Comparison of ENCODE assay signal across 10 cellular contexts in the genomic region with DNA sequence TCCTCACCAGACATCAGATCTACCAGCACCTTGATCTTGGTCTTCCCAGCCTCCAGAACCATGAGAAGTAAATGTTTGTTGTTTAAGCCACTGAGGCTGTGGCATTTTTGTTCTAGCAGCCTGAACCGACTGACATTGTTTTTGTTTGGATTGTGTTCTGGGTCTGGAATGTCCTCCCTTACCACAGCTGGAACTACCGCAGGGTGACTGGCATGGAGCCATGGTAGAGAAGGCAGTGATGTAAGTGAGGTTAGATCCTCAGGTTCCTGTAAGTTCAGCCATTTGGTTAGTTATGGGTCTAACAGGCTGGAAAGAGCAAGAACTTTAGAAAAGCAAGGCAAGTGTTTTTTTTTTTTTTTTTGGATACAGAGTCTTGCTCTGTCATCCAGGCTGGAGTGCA.
DNase-seq lines count a peak whose midpoint lies in the region; ATAC-seq and TF ChIP-seq lines count a peak whose summit lies in the region.
"Had no signal": no experiment of that assay in that cellular context is flagged by ENCODE, and none has a peak within 500 bp of the region (broad histone marks: within the 10 kb centered on the region; RNA-seq: fewer than 3 reads in every experiment).

No MANE protein-coding gene starts in this region.

- no peaks in the 10 kb centered on the region for H3K9me3 ChIP-seq in left ventricle myocardium inferior (replicated peaks)
- no peaks in the 10 kb centered on the region for H3K9me3 ChIP-seq in testis
- H3K9me3 ChIP-seq in left lung, result no peaks in the 10 kb centered on the region

- H3K36me3 ChIP-seq in left ventricle myocardium inferior, result no peaks in the 10 kb centered on the region
- no peaks in the 10 kb centered on the region for H3K36me3 ChIP-seq in testis (ENCODE audit: low read depth, missing control alignments)
- no peaks in the 10 kb centered on the region for H3K36me3 ChIP-seq in left lung

- H3K4me1 ChIP-seq in left ventricle myocardium inferior (peaks cover 27% of the 10 kb centered on the region), testis (no peaks in the 10 kb centered on the region), left lung (no peaks in the 10 kb centered on the region)

- H3K27me3 ChIP-seq in left ventricle myocardium inferior (ENCODE audit: low read depth), result no peaks in the 10 kb centered on the region
- no peaks in the 10 kb centered on the region for H3K27me3 ChIP-seq in testis
- no peaks in the 10 kb centered on the region for H3K27me3 ChIP-seq in left lung

- 61 to 66% methylated on average over 2 of the region's 2 CpGs for WGBS in testis, 2 donors

- no peak for ATAC-seq in left lung
- no peak for ATAC-seq in GM19351 (IDR thresholded peaks at IDR 0.05; ENCODE audit: unreplicated experiment)
- no peak for ATAC-seq in GM19455 (IDR thresholded peaks at IDR 0.05; ENCODE audit: unreplicated experiment)
- ATAC-seq: stimulated activated memory B cell treated with anti-CD40 and anti-IgM and Interleukin-4, amounts not matched to agents 10 μg/mL and 1 μg/mL and 100 μg/mL, for 72 hours had no signal

- intact Hi-C loops in left ventricle myocardium inferior (cut with micrococcal nuclease), result loop anchor here (10.0 kb wide), 1 partner anchor 166 kb away; no protein-coding TSS in a partner anchor
- intact Hi-C loops in testis (cut with DNase I; ENCODE audit: low total_unique reads), result no loop called here
- intact Hi-C loops in left lung (cut with DNase I), result no loop called here

- no peak for TF ChIP-seq CTCF in left ventricle myocardium inferior (IDR thresholded peaks at IDR 0.05; ENCODE audit: borderline replicate concordance)
- TF ChIP-seq CTCF in testis (IDR thresholded peaks at IDR 0.05), result no peak
- TF ChIP-seq CTCF in left lung (IDR thresholded peaks at IDR 0.05), result no peak

- TF ChIP-seq POLR2A in testis (IDR thresholded peaks at IDR 0.05), result no peak

- DNase-seq in H4 (ENCODE audit: low spot score) (peak; percentile 80), brain pericyte (ENCODE audit: low read depth, low spot score) (peak; percentile 90), left ventricle myocardium inferior (peak; percentile 55), testis (peak; percentile 48), left lung (no peak), activated T-cell treated with anti-CD3 and anti-CD28 coated beads for 4 hours (no peak)
- DNase-seq: NCI-H1694 had no signal

- H3K4me3 ChIP-seq in left ventricle myocardium inferior (no peak overlapping the region), testis (no peak overlapping the region), left lung (no peak overlapping the region)

- no peak overlapping the region for H3K27ac ChIP-seq in left ventricle myocardium inferior (replicated peaks)
- peak overlapping the region in 1 of 2 donors; percentile 54 for H3K27ac ChIP-seq in testis
- H3K27ac ChIP-seq in left lung, result no peak overlapping the region

Comparison
In these comparisons a context has a peak if more than half of its experiments do, and no peak if none do; other contexts are left out.
1. DNase-seq: peak in H4 (single experiment), brain pericyte (single experiment), left ventricle myocardium inferior (single experiment) and testis (single experiment); none in left lung (0 of 2) and activated T-cell treated with anti-CD3 and anti-CD28 coated beads for 4 hours (single experiment).